ENCODE assay signal across 1 cellular context in the genomic region with DNA sequence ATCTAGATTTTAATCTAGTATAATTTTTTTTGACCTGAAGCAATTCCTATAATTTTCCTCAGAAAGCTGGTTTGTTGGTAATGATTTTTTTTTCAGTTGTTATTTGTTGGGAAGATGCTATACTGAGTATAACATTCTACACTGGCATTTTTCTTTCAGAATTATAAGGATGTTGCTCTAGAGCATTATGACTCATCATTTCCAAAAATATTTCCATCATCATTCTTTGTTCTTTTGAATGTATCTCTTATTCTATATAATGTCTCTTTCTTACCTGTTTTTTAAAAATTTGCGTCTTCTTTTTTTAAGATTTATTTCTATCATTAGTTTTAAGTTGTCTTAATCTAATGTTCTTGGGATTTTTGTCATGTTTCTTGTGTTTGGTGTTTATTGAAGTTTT.
A peak's percentile ranks its signal among the peaks of the same experiment; 100 is the strongest.
TF ChIP-seq lines count a peak whose summit lies in the region.

No MANE protein-coding gene starts in this region.

TF ChIP-seq in K562, 482 proteins besides CTCF, POLR2A, EP300 and RAD21 (continued from another document):
- TF ChIP-seq, protein P1, sequence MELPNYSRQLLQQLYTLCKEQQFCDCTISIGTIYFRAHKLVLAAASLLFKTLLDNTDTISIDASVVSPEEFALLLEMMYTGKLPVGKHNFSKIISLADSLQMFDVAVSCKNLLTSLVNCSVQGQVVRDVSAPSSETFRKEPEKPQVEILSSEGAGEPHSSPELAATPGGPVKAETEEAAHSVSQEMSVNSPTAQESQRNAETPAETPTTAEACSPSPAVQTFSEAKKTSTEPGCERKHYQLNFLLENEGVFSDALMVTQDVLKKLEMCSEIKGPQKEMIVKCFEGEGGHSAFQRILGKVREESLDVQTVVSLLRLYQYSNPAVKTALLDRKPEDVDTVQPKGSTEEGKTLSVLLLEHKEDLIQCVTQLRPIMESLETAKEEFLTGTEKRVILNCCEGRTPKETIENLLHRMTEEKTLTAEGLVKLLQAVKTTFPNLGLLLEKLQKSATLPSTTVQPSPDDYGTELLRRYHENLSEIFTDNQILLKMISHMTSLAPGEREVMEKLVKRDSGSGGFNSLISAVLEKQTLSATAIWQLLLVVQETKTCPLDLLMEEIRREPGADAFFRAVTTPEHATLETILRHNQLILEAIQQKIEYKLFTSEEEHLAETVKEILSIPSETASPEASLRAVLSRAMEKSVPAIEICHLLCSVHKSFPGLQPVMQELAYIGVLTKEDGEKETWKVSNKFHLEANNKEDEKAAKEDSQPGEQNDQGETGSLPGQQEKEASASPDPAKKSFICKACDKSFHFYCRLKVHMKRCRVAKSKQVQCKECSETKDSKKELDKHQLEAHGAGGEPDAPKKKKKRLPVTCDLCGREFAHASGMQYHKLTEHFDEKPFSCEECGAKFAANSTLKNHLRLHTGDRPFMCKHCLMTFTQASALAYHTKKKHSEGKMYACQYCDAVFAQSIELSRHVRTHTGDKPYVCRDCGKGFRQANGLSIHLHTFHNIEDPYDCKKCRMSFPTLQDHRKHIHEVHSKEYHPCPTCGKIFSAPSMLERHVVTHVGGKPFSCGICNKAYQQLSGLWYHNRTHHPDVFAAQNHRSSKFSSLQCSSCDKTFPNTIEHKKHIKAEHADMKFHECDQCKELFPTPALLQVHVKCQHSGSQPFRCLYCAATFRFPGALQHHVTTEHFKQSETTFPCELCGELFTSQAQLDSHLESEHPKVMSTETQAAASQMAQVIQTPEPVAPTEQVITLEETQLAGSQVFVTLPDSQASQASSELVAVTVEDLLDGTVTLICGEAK (IDR thresholded peaks at IDR 0.05), result no peak
- TF ChIP-seq, protein P1 (CRISPR knock-in tag; IDR thresholded peaks at IDR 0.05), result no peak
- TF ChIP-seq POLR2H (tag; IDR thresholded peaks at IDR 0.05; ENCODE audit: low read depth) (no peak), CEBPB (tag; IDR thresholded peaks at IDR 0.05) (no peak), RHOXF2B (CRISPR knock-in tag; conservative IDR thresholded peaks at IDR 0.05) (no peak), CBX1 (IDR thresholded peaks at IDR 0.05; ENCODE audit: low read depth) (no peak), NFE2L1 (tag; IDR thresholded peaks at IDR 0.05; ENCODE audit: borderline replicate concordance, low read depth) (peak; percentile 31; the same call in 1 of the 2 replicates), ETS2 (tag; IDR thresholded peaks at IDR 0.05; ENCODE audit: borderline replicate concordance, poor library complexity, severe bottlenecking) (no peak), AFF4 (CRISPR knock-in tag; IDR thresholded peaks at IDR 0.05) (no peak), SLC30A9 (CRISPR knock-in tag; IDR thresholded peaks at IDR 0.05) (no peak)
- TF ChIP-seq, protein P2, sequence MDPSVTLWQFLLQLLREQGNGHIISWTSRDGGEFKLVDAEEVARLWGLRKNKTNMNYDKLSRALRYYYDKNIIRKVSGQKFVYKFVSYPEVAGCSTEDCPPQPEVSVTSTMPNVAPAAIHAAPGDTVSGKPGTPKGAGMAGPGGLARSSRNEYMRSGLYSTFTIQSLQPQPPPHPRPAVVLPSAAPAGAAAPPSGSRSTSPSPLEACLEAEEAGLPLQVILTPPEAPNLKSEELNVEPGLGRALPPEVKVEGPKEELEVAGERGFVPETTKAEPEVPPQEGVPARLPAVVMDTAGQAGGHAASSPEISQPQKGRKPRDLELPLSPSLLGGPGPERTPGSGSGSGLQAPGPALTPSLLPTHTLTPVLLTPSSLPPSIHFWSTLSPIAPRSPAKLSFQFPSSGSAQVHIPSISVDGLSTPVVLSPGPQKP (CRISPR knock-in tag; IDR thresholded peaks at IDR 0.05), result no peak
TF ChIP-seq in K562: peak in this region for 4.
